In the genomic region with DNA sequence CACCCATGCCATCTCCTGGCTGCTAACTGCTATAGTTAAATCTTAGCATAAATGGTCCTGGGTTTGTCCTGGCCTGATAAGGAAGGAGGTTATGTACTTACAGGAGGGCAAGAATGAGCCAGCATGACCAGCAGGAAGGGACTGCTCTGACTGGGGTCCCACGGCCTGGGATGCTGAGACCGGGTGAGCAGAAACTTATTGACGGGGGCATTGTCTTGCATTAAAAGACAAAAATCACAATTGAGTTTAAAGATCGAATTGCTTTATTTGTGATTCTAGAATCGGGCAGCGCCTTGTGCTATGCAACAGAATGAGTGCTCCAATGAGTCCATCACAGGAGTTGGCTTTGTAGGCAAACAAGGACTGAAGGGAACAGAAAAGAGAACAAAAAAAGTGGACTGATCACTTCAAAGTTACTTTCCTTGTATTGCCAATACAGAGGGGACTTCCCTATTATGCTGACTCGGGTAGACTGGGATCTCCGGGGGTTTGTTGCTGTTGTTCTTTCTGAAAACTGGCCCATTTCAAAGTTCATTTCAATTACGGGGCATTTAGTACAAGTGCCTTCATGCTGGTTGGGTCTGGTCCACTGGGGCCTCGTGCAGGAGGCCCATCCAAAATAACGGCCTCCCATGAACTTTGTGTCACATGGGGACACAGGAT, we compare ENCODE assay signal across 12 cellular contexts.
DNase-seq lines count a peak whose midpoint lies in the region; ATAC-seq and TF ChIP-seq lines count a peak whose summit lies in the region.
"Had no signal": no experiment of that assay in that cellular context is flagged by ENCODE, and none has a peak within 500 bp of the region (broad histone marks: within the 10 kb centered on the region; RNA-seq: fewer than 3 reads in every experiment).

No MANE protein-coding gene starts in this region.

- H3K9me3 ChIP-seq in OCI-LY3 (ENCODE audit: insufficient read depth, low read length) = no peaks in the 10 kb centered on the region
- no peaks in the 10 kb centered on the region for H3K9me3 ChIP-seq in esophagus muscularis mucosa

- H3K27me3 Mint-ChIP-seq in osteocyte (ENCODE audit: unreplicated experiment) = peaks cover 25% of the 10 kb centered on the region

- DNase-seq in NCI-H748 (lab: John Stamatoyannopoulos, UW; ENCODE audit: unreplicated experiment) = peak; percentile 10
- DNase-seq in NCI-H748 treated with DMSO at 0.1 percent for 48 hours (lab: John Stamatoyannopoulos, UW) = no peak
- peak; percentile 50 for DNase-seq in esophagus muscularis mucosa (ENCODE audit: extremely low spot score)
- peak; percentile 67 for DNase-seq in osteocyte (ENCODE audit: extremely low spot score, unreplicated experiment)
- DNase-seq in NCI-H1930 (lab: John Stamatoyannopoulos, UW) = no peak
- DNase-seq: C1 segment of cervical spinal cord; CD4-positive, alpha-beta T cell; DMS79 had no signal

- no peaks in the 10 kb centered on the region for H3K79me2 ChIP-seq in OCI-LY3 (ENCODE audit: low read length)

- H3K9me3 Mint-ChIP-seq in osteocyte (ENCODE audit: unreplicated experiment) = no peaks in the 10 kb centered on the region

- no peaks in the 10 kb centered on the region for H4K20me1 ChIP-seq in OCI-LY3 (ENCODE audit: insufficient read depth, low read length)

- ATAC-seq in HG03097 (IDR thresholded peaks at IDR 0.05; ENCODE audit: low FRiP score, unreplicated experiment) = no peak
- ATAC-seq: GM12878 had no signal

- intact Hi-C loops in esophagus muscularis mucosa (cut with DNase I) = no loop called here

- H3K9ac ChIP-seq in OCI-LY3 (ENCODE audit: low read length) = no peak overlapping the region

- H3K4me1 ChIP-seq in OCI-LY3 (ENCODE audit: low read length) (peaks cover 43% of the 10 kb centered on the region), esophagus muscularis mucosa (no peaks in the 10 kb centered on the region)

- H2AFZ ChIP-seq in OCI-LY3 (ENCODE audit: low read depth, low read length) = no peak overlapping the region

- H3K4me1 Mint-ChIP-seq in osteocyte (ENCODE audit: unreplicated experiment) = no peaks in the 10 kb centered on the region
- H3K4me1 Mint-ChIP-seq: B cell had no signal

- H3K27me3 ChIP-seq in OCI-LY3 (ENCODE audit: low read depth, low read length) = peaks cover 4% of the 10 kb centered on the region; the same call in 1 of the 2 replicates
- H3K27me3 ChIP-seq in esophagus muscularis mucosa = peaks cover 0 to 61% (median 2%) of the 10 kb centered on the region in 4 donors

- no peak overlapping the region for H3K4me2 ChIP-seq in OCI-LY3 (ENCODE audit: low read length)

- no peak for TF ChIP-seq POLR2A in esophagus muscularis mucosa (IDR thresholded peaks at IDR 0.05; ENCODE audit: low read depth)

- no peak overlapping the region for H3K4me3 Mint-ChIP-seq in osteocyte (ENCODE audit: unreplicated experiment)
- H3K4me3 Mint-ChIP-seq: B cell; CD4-positive, alpha-beta T cell had no signal

- TF ChIP-seq CTCF in OCI-LY3 (IDR thresholded peaks at IDR 0.05; ENCODE audit: low read depth, low read length) (0 out of 2 replicates have a peak, but pooled peaks have one; percentile 7), esophagus muscularis mucosa (IDR thresholded peaks at IDR 0.05) (no peak), osteocyte (IDR thresholded peaks at IDR 0.05) (no peak)

- no peak for TF ChIP-seq EP300 in esophagus muscularis mucosa (IDR thresholded peaks at IDR 0.05)

- no peak overlapping the region for H3K27ac ChIP-seq in OCI-LY3 (ENCODE audit: low read length)
- H3K27ac ChIP-seq in esophagus muscularis mucosa (replicated peaks in 1 of 4) = no peak overlapping the region

- H3K36me3 Mint-ChIP-seq in osteocyte (ENCODE audit: unreplicated experiment) = no peaks in the 10 kb centered on the region

- no peak overlapping the region for H3K27ac Mint-ChIP-seq in osteocyte (ENCODE audit: unreplicated experiment)
- H3K27ac Mint-ChIP-seq: B cell; CD4-positive, alpha-beta T cell had no signal

- no peaks in the 10 kb centered on the region for H3K36me3 ChIP-seq in OCI-LY3 (replicated peaks; ENCODE audit: low read depth, low read length)
- no peaks in the 10 kb centered on the region for H3K36me3 ChIP-seq in esophagus muscularis mucosa

- WGBS in esophagus muscularis mucosa = 87% methylated on average over 11 of the region's 11 CpGs

- H3K4me3 ChIP-seq in OCI-LY3 (ENCODE audit: low read length) (no peak overlapping the region), esophagus muscularis mucosa (no peak overlapping the region)
- H3K4me3 ChIP-seq: GM12878 had no signal

Comparison
In these comparisons a context has a peak if more than half of its experiments do, and no peak if none do; other contexts are left out.
1. DNase-seq: peak in NCI-H748 (single experiment), esophagus muscularis mucosa (single experiment) and osteocyte (single experiment); none in NCI-H748 treated with DMSO at 0.1 percent for 48 hours (single experiment) and NCI-H1930 (0 of 2).